In genomic region chr19:8487137-8487851, GRCh38 we compare ENCODE assay signal across 9 cellular contexts. TPM values are rescaled to one million over a fixed set of nuclear protein-coding genes. Genes with fewer than 3 reads are reported as not detected.
DNase-seq lines count a peak whose midpoint lies in the region; ATAC-seq, FAIRE-seq and TF ChIP-seq lines count a peak whose summit lies in the region.
"Had no signal": no experiment of that assay in that cellular context is flagged by ENCODE, and none has a peak within 500 bp of the region (broad histone marks: within the 10 kb centered on the region; RNA-seq: fewer than 3 reads in every experiment).

No MANE protein-coding gene starts in this region.

- WGBS in right cardiac atrium: 73% methylated on average over 13 of the region's 13 CpGs

- ATAC-seq in right cardiac atrium (peak; percentile 9 to 13), GM19397 (IDR thresholded peaks at IDR 0.05; ENCODE audit: unreplicated experiment) (no peak), HG03095 (IDR thresholded peaks at IDR 0.05; ENCODE audit: unreplicated experiment) (no peak)
- ATAC-seq: A549 had no signal

- H3K9me3 ChIP-seq in right cardiac atrium (ENCODE audit: control insufficient read depth, low read length): no peaks in the 10 kb centered on the region
- H3K9me3 ChIP-seq: A549 had no signal

- intact Hi-C loops in right cardiac atrium (cut with DNase I): no loop called here

- H3K4me3 ChIP-seq in right cardiac atrium (ENCODE audit: low read length): no peak overlapping the region
- H3K4me3 ChIP-seq: A549 had no signal

- H3K4me1 ChIP-seq in right cardiac atrium (ENCODE audit: control insufficient read depth, insufficient read depth, low read length): no peaks in the 10 kb centered on the region
- H3K4me1 ChIP-seq: A549 had no signal

- FAIRE-seq in GM12892 (lab: Jason Lieb, UNC): no peak
- FAIRE-seq: A549 had no signal

- TF ChIP-seq POLR2A in GM12892 (IDR thresholded peaks at IDR 0.05; ENCODE audit: low read depth, low read length): no peak

- no peak overlapping the region for H3K27ac ChIP-seq in right cardiac atrium (ENCODE audit: low read length)
- H3K27ac ChIP-seq: A549 had no signal

- no peaks in the 10 kb centered on the region for H3K27me3 ChIP-seq in right cardiac atrium (ENCODE audit: control insufficient read depth, insufficient read depth)

- peak; percentile 73 for DNase-seq in activated gamma-delta T cell treated with Interleukin-2 at 50 U/mL for 16 hours
- no peak for DNase-seq in activated gamma-delta T cell (lab: John Stamatoyannopoulos, UW)
- peak; percentile 43 for DNase-seq in activated CD8-positive, alpha-beta memory T cell treated with anti-CD3 and anti-CD28 coated beads, Interleukin-2, amount 50 U/mL, for 1 hour (ENCODE audit: extremely low read depth)
- DNase-seq in right cardiac atrium: peak in 2 of 3 donors; percentile 38 to 73
- peak; percentile 34 to 44 for DNase-seq in stimulated activated CD8-positive, alpha-beta memory T cell treated with anti-CD3 and anti-CD28 coated beads, Interleukin-2, amount 100 ng/mL, for 48 hours (ENCODE audit: low read depth in 2 of 2)
- no peak for DNase-seq in GM12892 (ENCODE audit: insufficient read length)

RNA-seq across cellular contexts. Expression of gene PRAM1, which starts 15.1 kb away (rescaled TPM):
- 1 to 10 TPM in 2 of 4 donors, under 1 TPM in 2; 0.31 to 3.1 (median 0.99) TPM for total RNA-seq in right cardiac atrium
- 0.61 TPM for polyA plus RNA-seq in right cardiac atrium
- 0.15 TPM for polyA plus RNA-seq in GM12892 (2012; ENCODE audit: missing spikeins)

RNA-seq across cellular contexts. Expression of gene ZNF414, which starts 26.7 kb away (rescaled TPM):
- 10 to 100 TPM; 13.4 to 16.4 (median 16.1) TPM for total RNA-seq in right cardiac atrium
- 19.3 TPM for polyA plus RNA-seq in right cardiac atrium
- polyA plus RNA-seq in GM12892 (2012; ENCODE audit: missing spikeins): 2.7 TPM

RNA-seq across cellular contexts. Expression of gene HNRNPM, which starts 42.5 kb away (rescaled TPM):
- total RNA-seq in right cardiac atrium: 100 to 1,000 TPM; 106 to 128 (median 120) TPM
- polyA plus RNA-seq in right cardiac atrium: 67.9 TPM
- polyA plus RNA-seq in GM12892 (2012; ENCODE audit: missing spikeins): 159 TPM

Comparison
In these comparisons a context has a peak if more than half of its experiments do, and no peak if none do; other contexts are left out.
1. DNase-seq: peak in activated gamma-delta T cell treated with Interleukin-2 at 50 U/mL for 16 hours (single experiment), activated CD8-positive, alpha-beta memory T cell treated with anti-CD3 and anti-CD28 coated beads, Interleukin-2, amount 50 U/mL, for 1 hour (single experiment), right cardiac atrium (2 of 3) and stimulated activated CD8-positive, alpha-beta memory T cell treated with anti-CD3 and anti-CD28 coated beads, Interleukin-2, amount 100 ng/mL, for 48 hours (2 of 2); none in activated gamma-delta T cell (single experiment) and GM12892 (single experiment).
2. ATAC-seq: peak in right cardiac atrium (2 of 2); none in GM19397 (single experiment) and HG03095 (single experiment).